ENCODE assay signal across 9 cellular contexts in the genomic region with DNA sequence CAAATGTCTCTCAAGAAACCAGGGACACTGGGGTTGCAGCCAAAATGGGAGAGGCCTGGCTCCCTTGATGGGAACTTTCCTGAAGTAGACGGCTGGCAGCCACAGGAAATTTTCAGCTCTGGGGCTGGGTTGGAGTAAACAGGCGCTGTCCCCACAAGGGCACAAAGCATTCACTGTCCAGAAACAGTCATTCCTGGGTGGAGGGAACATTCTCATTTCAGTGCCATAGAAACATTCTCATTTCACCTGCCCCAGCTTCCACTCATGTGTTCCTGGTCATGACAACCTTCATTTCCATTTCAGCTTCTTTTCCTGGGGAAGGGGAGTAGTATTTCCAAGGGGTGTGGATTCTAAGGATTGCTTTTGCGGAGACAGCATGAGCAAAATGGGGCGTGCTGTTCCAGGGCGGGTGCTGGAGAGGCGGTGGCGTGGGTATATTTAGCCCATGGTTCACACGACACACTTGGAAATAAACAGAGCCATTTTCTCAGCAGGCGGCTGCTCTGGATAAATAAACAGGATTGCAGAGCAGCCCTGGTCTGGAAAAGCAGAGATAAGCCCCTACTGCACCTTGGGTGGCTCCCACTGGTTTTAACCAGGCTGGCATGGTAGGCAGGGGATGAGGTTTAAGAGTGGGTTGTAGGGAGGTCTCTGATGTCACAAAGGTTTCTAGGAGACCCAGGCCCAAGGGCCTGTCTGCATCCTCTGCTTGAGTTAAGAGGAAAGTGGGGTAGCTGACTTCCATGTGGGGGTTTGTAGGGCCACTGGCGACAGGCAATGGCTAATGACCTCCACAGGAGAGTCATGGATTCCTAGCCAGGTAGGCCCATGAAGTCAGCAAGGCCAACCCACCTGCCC. TPM values are rescaled to one million over a fixed set of nuclear protein-coding genes. Genes with fewer than 3 reads are reported as not detected.
DNase-seq lines count a peak whose midpoint lies in the region; ATAC-seq and TF ChIP-seq lines count a peak whose summit lies in the region.
"Had no signal": no experiment of that assay in that cellular context is flagged by ENCODE, and none has a peak within 500 bp of the region (broad histone marks: within the 10 kb centered on the region; RNA-seq: fewer than 3 reads in every experiment).

No MANE protein-coding gene starts in this region.

- 38% methylated on average over 9 of the region's 10 CpGs for WGBS in esophagus muscularis mucosa

- H3K27ac Mint-ChIP-seq in nephron progenitor cell = peak overlapping the region; percentile 58

- TF ChIP-seq CTCF in BE2C (IDR thresholded peaks at IDR 0.05; ENCODE audit: low read depth, low read length) = no peak
- TF ChIP-seq CTCF in esophagus muscularis mucosa (IDR thresholded peaks at IDR 0.05) = no peak
- no peak for TF ChIP-seq CTCF in nephron progenitor cell (IDR thresholded peaks at IDR 0.05)

- peak; percentile 54 for DNase-seq in BE2C
- peak; percentile 32 for DNase-seq in NCI-H510A (lab: John Stamatoyannopoulos, UW)
- DNase-seq in esophagus muscularis mucosa (ENCODE audit: extremely low spot score) = no peak
- no peak for DNase-seq in nephron progenitor cell
- no peak for DNase-seq in NCI-H1436 treated with DMSO at 0.1 percent for 48 hours (lab: John Stamatoyannopoulos, UW)
- no peak for DNase-seq in NOMO-1 treated with DMSO at 0.1 percent for 48 hours (lab: John Stamatoyannopoulos, UW; ENCODE audit: unreplicated experiment)

- H3K27me3 Mint-ChIP-seq in nephron progenitor cell (ENCODE audit: low read depth, poor library complexity) = no peaks in the 10 kb centered on the region

- no peaks in the 10 kb centered on the region for H3K9me3 ChIP-seq in BE2C
- H3K9me3 ChIP-seq in esophagus muscularis mucosa = no peaks in the 10 kb centered on the region

- TF ChIP-seq POLR2A in esophagus muscularis mucosa (IDR thresholded peaks at IDR 0.05; ENCODE audit: low read depth) = no peak

- H3K4me1 ChIP-seq in BE2C (peaks cover 14% of the 10 kb centered on the region), esophagus muscularis mucosa (peaks cover 94 to 100% (median 99%) of the 10 kb centered on the region in 4 donors)

- intact Hi-C loops in esophagus muscularis mucosa (cut with DNase I) = loop anchor here (5.0 kb wide), 1 partner anchor 37 kb away; no protein-coding TSS in a partner anchor

- H3K36me3 ChIP-seq in BE2C = no peaks in the 10 kb centered on the region
- H3K36me3 ChIP-seq in esophagus muscularis mucosa = peaks cover 6 to 16% (median 12%) of the 10 kb centered on the region in 4 donors

- H3K9me3 Mint-ChIP-seq in nephron progenitor cell = no peaks in the 10 kb centered on the region

- TF ChIP-seq EP300 in esophagus muscularis mucosa (IDR thresholded peaks at IDR 0.05) = peak; percentile 2

- peaks cover 55% of the 10 kb centered on the region for H3K4me1 Mint-ChIP-seq in nephron progenitor cell

- H3K27ac ChIP-seq in esophagus muscularis mucosa (replicated peaks in 1 of 4) = peak overlapping the region; percentile 80 to 88 (median 86)

- no peak for ATAC-seq in HG02588 (IDR thresholded peaks at IDR 0.05; ENCODE audit: unreplicated experiment)
- ATAC-seq in GM18868 (IDR thresholded peaks at IDR 0.05; ENCODE audit: unreplicated experiment) = no peak

- no peak overlapping the region for H3K4me3 Mint-ChIP-seq in nephron progenitor cell

- H3K36me3 Mint-ChIP-seq in nephron progenitor cell (ENCODE audit: low read depth) = peaks cover 12% of the 10 kb centered on the region

- H3K27me3 ChIP-seq in BE2C (no peaks in the 10 kb centered on the region), esophagus muscularis mucosa (no peaks in the 10 kb centered on the region)

- H3K4me3 ChIP-seq in BE2C (ENCODE audit: low read depth, low read length) (no peak overlapping the region), esophagus muscularis mucosa (peak overlapping the region; percentile 2 to 24 (median 4))

RNA-seq across cellular contexts. Expression of gene COX4I2, which starts 32.9 kb away (rescaled TPM):
- polyA plus RNA-seq in BE2C (2012; ENCODE audit: insufficient read depth, insufficient read length, low read depth) = 4.2 TPM
- total RNA-seq in esophagus muscularis mucosa = 10 to 100 TPM in 1 of 4 donors, 1 to 10 TPM in 3; 2.1 to 14.2 (median 7.1) TPM
- total RNA-seq: lung microvascular endothelial cell had no signal

RNA-seq across cellular contexts. Expression of gene BCL2L1, which starts 52.1 kb away (rescaled TPM):
- polyA plus RNA-seq in BE2C (2012; ENCODE audit: insufficient read depth, insufficient read length, low read depth) = 101 TPM
- total RNA-seq in esophagus muscularis mucosa = 100 to 1,000 TPM in 3 of 4 donors, 10 to 100 TPM in 1; 94.3 to 181 (median 140) TPM

Comparison
In these comparisons a context has a peak if more than half of its experiments do, and no peak if none do; other contexts are left out.
1. DNase-seq: peak in BE2C (single experiment) and NCI-H510A (single experiment); none in esophagus muscularis mucosa (single experiment), nephron progenitor cell (single experiment), NCI-H1436 treated with DMSO at 0.1 percent for 48 hours (single experiment) and NOMO-1 treated with DMSO at 0.1 percent for 48 hours (single experiment).